ENCODE assay signal across 13 cellular contexts in the genomic region with DNA sequence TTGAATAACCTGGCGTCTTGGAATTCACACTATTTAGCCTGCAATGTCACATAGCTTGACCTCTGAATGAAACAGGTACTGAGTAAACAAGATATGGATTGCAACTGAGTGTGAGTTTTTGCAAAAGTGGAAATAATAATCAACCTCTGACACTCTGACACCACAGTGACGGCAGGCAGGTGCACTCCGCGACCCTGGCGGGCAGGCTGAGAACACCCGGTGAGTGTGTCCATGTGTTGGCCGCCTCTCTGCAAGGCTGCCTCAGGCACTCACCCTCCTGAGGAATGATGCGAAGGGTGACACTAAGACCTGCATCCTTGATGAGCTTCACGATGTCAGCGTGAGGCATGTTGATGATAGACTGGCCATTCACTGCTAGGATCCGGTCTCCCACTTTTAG.
DNase-seq lines count a peak whose midpoint lies in the region; ATAC-seq, FAIRE-seq and TF ChIP-seq lines count a peak whose summit lies in the region.
"Had no signal": no experiment of that assay in that cellular context is flagged by ENCODE, and none has a peak within 500 bp of the region (broad histone marks: within the 10 kb centered on the region; RNA-seq: fewer than 3 reads in every experiment).

No MANE protein-coding gene starts in this region.

- no peaks in the 10 kb centered on the region for H3K79me1 ChIP-seq in IMR-90 (ENCODE audit: low read depth in 1 of 2, low read length in 2 of 2)

- H2BK15ac ChIP-seq in IMR-90 (ENCODE audit: low read depth, low read length) = no peak overlapping the region

- no peaks in the 10 kb centered on the region for H4K20me1 ChIP-seq in HepG2 (ENCODE audit: insufficient read depth, low read length)
- no peaks in the 10 kb centered on the region for H4K20me1 ChIP-seq in IMR-90 (ENCODE audit: insufficient read depth, low read length)

- TF ChIP-seq POLR2A in HepG2 (IDR thresholded peaks at IDR 0.05; ENCODE audit: insufficient read depth in 1 of 2, low read depth in 2 of 2, low read length in 2 of 2) = no peak
- TF ChIP-seq POLR2A in right lobe of liver (IDR thresholded peaks at IDR 0.05) = no peak
- no peak for TF ChIP-seq POLR2A in IMR-90 (IDR thresholded peaks at IDR 0.05; ENCODE audit: low read depth, low read length)

- DNase-seq in HepG2 (ENCODE audit: low spot score) (no peak), right lobe of liver (no peak), IMR-90 (no peak), NCI-H146 treated with DMSO at 0.1 percent for 48 hours (lab: John Stamatoyannopoulos, UW; ENCODE audit: unreplicated experiment) (no peak), DMS 273 (lab: John Stamatoyannopoulos, UW; ENCODE audit: unreplicated experiment) (no peak), endodermal cell (no peak)
- DNase-seq: CD4-positive, alpha-beta T cell; DND-41; H9 had no signal

- H3K4me3 Mint-ChIP-seq in endodermal cell = no peak overlapping the region
- H3K4me3 Mint-ChIP-seq: CD4-positive, alpha-beta T cell; H9 had no signal

- peaks cover under 1% of the 10 kb centered on the region for H3K4me1 Mint-ChIP-seq in endodermal cell

- no peak overlapping the region for H3K14ac ChIP-seq in IMR-90 (replicated peaks; ENCODE audit: low read depth, low read length)

- H3K4ac ChIP-seq in IMR-90 (ENCODE audit: low read depth, low read length) = peak overlapping the region; percentile 24; the same call in 1 of the 2 replicates

- H3K36me3 Mint-ChIP-seq in endodermal cell (ENCODE audit: low read depth) = peaks cover 3% of the 10 kb centered on the region

- TF ChIP-seq CTCF in HepG2 (CRISPR knock-in tag; IDR thresholded peaks at IDR 0.05) (no peak), right lobe of liver (IDR thresholded peaks at IDR 0.05) (no peak), IMR-90 (conservative IDR thresholded peaks at IDR 0.05; ENCODE audit: low read depth, low read length) (no peak), endodermal cell (conservative IDR thresholded peaks at IDR 0.05) (no peak)

- in situ Hi-C loops in HepG2 (cut with HindIII; ENCODE audit: extremely low pct_ligation_motif_present, low pct_unique_long_range_greater_than_20kb) (no loop called here), IMR-90 (cut with MboI; ENCODE audit: low sequenced_read_pairs) (loop anchor here (25.0 kb wide), 1 partner anchor 803 kb away; no protein-coding TSS in a partner anchor)

- POLR2A ChIA-PET in HepG2 (lab: Yijun Ruan, JAX) = no interaction called here
- POLR2A ChIA-PET in IMR-90 (lab: Charles Lee; ENCODE audit: unreplicated experiment) = no interaction called here

- H3K36me3 ChIP-seq in HepG2 (replicated peaks in 1 of 2; ENCODE audit: control insufficient read depth in 1 of 2, insufficient read depth in 2 of 2, low read length in 2 of 2) (no peaks in the 10 kb centered on the region), right lobe of liver (no peaks in the 10 kb centered on the region), IMR-90 (ENCODE audit: control insufficient read depth, insufficient read depth, low read length) (no peaks in the 10 kb centered on the region), endodermal cell (ENCODE audit: control insufficient read depth, insufficient read depth, low read length) (no peaks in the 10 kb centered on the region)

- no peak overlapping the region for H2BK5ac ChIP-seq in IMR-90 (ENCODE audit: low read depth, low read length, poor library complexity, severe bottlenecking)

- no peak overlapping the region for H4K5ac ChIP-seq in IMR-90 (ENCODE audit: low read depth, low read length)

- H3K4me1 ChIP-seq in HepG2 (ENCODE audit: insufficient read depth, low read length) (peaks cover 9% of the 10 kb centered on the region), right lobe of liver (no peaks in the 10 kb centered on the region), IMR-90 (ENCODE audit: control insufficient read depth, insufficient read depth, low read length) (peaks cover 6% of the 10 kb centered on the region), endodermal cell (ENCODE audit: control insufficient read depth, insufficient read depth, low read length) (peaks cover 4% of the 10 kb centered on the region)
- H3K4me1 ChIP-seq: Caco-2 had no signal

- peaks cover 6% of the 10 kb centered on the region; the same call in 1 of the 2 replicates for H3K9me1 ChIP-seq in IMR-90 (ENCODE audit: insufficient read depth, low read length)

- H3K79me2 ChIP-seq in HepG2 (ENCODE audit: insufficient read depth, low read length) = no peaks in the 10 kb centered on the region

- CTCF ChIA-PET in HepG2 (lab: Yijun Ruan, JAX; ENCODE audit: low intra/inter-chr PET ratio, low total read pairs) = no interaction called here
- CTCF ChIA-PET in IMR-90 (lab: Yijun Ruan, JAX) = interaction anchor here (0.6 to 1.7 kb wide), 10 partner anchors 9 to 1042 kb away, joined by 3 to 10 read pairs (median 3); no protein-coding TSS in a partner anchor

- H3K4me2 ChIP-seq in HepG2 (ENCODE audit: low read depth, low read length) (no peak overlapping the region), IMR-90 (ENCODE audit: low read depth, low read length) (no peak overlapping the region)

- H2BK120ac ChIP-seq in IMR-90 (ENCODE audit: low read depth, low read length) = no peak overlapping the region

- peak overlapping the region; percentile 62 for H2AK5ac ChIP-seq in IMR-90 (ENCODE audit: low read depth, low read length)

- H3K23ac ChIP-seq in IMR-90 (ENCODE audit: low read depth, low read length) = no peak overlapping the region

- no peaks in the 10 kb centered on the region for H3K27me3 Mint-ChIP-seq in endodermal cell (ENCODE audit: insufficient read depth)

- no peaks in the 10 kb centered on the region for H3K9me3 Mint-ChIP-seq in endodermal cell
- H3K9me3 Mint-ChIP-seq: CD4-positive, alpha-beta T cell; H9 had no signal

- dilution Hi-C loops in IMR-90 (cut with HindIII; ENCODE audit: low sequenced_read_pairs, unreplicated experiment) = no loop called here

- H2BK20ac ChIP-seq in IMR-90 (ENCODE audit: low read depth, low read length) = no peak overlapping the region

- H3K27ac Mint-ChIP-seq in endodermal cell = no peak overlapping the region
- H3K27ac Mint-ChIP-seq: CD4-positive, alpha-beta T cell had no signal

- H3K27ac ChIP-seq in HepG2 (ENCODE audit: extremely low read length, insufficient read depth, low read length) = no peak overlapping the region
- H3K27ac ChIP-seq in right lobe of liver = no peak overlapping the region
- H3K27ac ChIP-seq in IMR-90 (ENCODE audit: insufficient read depth, low read length) = no peak overlapping the region
- H3K27ac ChIP-seq in endodermal cell (ENCODE audit: low read depth, low read length) = no peak overlapping the region
- H3K27ac ChIP-seq: C4-2B had no signal

- H3K27me3 ChIP-seq in HepG2 (ENCODE audit: control insufficient read depth in 1 of 2, insufficient read depth in 2 of 2, low read length in 2 of 2) (no peaks in the 10 kb centered on the region; a peak in 1 of 5 replicates), right lobe of liver (no peaks in the 10 kb centered on the region), IMR-90 (ENCODE audit: control insufficient read depth, insufficient read depth, low read length) (no peaks in the 10 kb centered on the region), endodermal cell (ENCODE audit: control insufficient read depth, insufficient read depth, low read length, poor library complexity, severe bottlenecking) (no peaks in the 10 kb centered on the region)

- no peak for TF ChIP-seq RAD21 in HepG2 (CRISPR knock-in tag; IDR thresholded peaks at IDR 0.05)
- no peak for TF ChIP-seq RAD21 in IMR-90 (IDR thresholded peaks at IDR 0.05; ENCODE audit: low read length)

- 63% methylated on average over 8 of the region's 11 CpGs for WGBS in HepG2 (ENCODE audit: low lambda C conversion rate)
- 81% methylated on average over 6 of the region's 11 CpGs for WGBS in right lobe of liver (ENCODE audit: insufficient coverage, low coverage, low lambda C conversion rate, missing lambda C conversion rate)
- 91% methylated on average over 4 of the region's 11 CpGs; no CpG with 5 or more reads in 1 of the 2 experiments for WGBS in IMR-90 (ENCODE audit: extremely low coverage in 2 of 2, insufficient read length in 1 of 2), 2 experiments
- 80 to 81% methylated on average over 11 of the region's 11 CpGs for WGBS in endodermal cell (ENCODE audit: insufficient coverage in 1 of 2, insufficient read length in 1 of 2), 2 experiments

- no peak overlapping the region for H2AK9ac ChIP-seq in IMR-90 (replicated peaks; ENCODE audit: low read depth, low read length, poor library complexity)

- no peak overlapping the region for H2AFZ ChIP-seq in HepG2 (ENCODE audit: low read length)
- no peak overlapping the region for H2AFZ ChIP-seq in IMR-90 (replicated peaks; ENCODE audit: low read length, poor library complexity)

- intact Hi-C loops in HepG2 (cut with micrococcal nuclease; ENCODE audit: unreplicated experiment) (loop anchor here (2.0 to 10.0 kb wide), 2 partner anchors 300 to 790 kb away; no protein-coding TSS in a partner anchor), right lobe of liver (cut with DNase I) (no loop called here), IMR-90 (cut with micrococcal nuclease) (loop anchor here (1.0 to 10.0 kb wide), 6 partner anchors 88 to 1040 kb away; no protein-coding TSS in a partner anchor)

- H3K9ac ChIP-seq in HepG2 (ENCODE audit: insufficient read depth, low read depth, low read length) = no peak overlapping the region
- no peak overlapping the region for H3K9ac ChIP-seq in IMR-90 (ENCODE audit: low read depth, low read length)
- no peak overlapping the region for H3K9ac ChIP-seq in endodermal cell (ENCODE audit: extremely low read depth, low read length, poor library complexity, severe bottlenecking)

- TF ChIP-seq EP300 in HepG2 (IDR thresholded peaks at IDR 0.05; ENCODE audit: low read depth in 2 of 2, low read length in 2 of 2) = no peak
- TF ChIP-seq EP300 in HepG2 (CRISPR knock-in tag; IDR thresholded peaks at IDR 0.05; ENCODE audit: borderline replicate concordance) = no peak

- BruUV-seq in HepG2 (replicated peaks; lab: Mats Ljungman, UMichigan) = no TSS peak
- BruUV-seq in IMR-90 (replicated peaks; lab: Mats Ljungman, UMichigan) = no TSS peak

- H3K4me3 ChIP-seq in HepG2 (replicated peaks in 1 of 3; ENCODE audit: insufficient read depth in 1 of 3, low read depth in 2 of 3, low read length in 3 of 3) (no peak overlapping the region), right lobe of liver (no peak overlapping the region), IMR-90 (ENCODE audit: insufficient read depth, low read depth, low read length) (no peak overlapping the region), endodermal cell (ENCODE audit: low read length) (no peak overlapping the region)
- H3K4me3 ChIP-seq: GM12878 had no signal

- H4K91ac ChIP-seq in IMR-90 (ENCODE audit: insufficient read depth, low read depth, low read length) = no peak overlapping the region

- ATAC-seq in HepG2 = peak; percentile 37; the same call in 1 of the 3 replicates
- ATAC-seq in right lobe of liver = no peak
- ATAC-seq in IMR-90 (ENCODE audit: low read depth) = no peak

- FAIRE-seq in HepG2 (lab: Jason Lieb, UNC) (no peak), islet of Langerhans (lab: Jason Lieb, UNC) (peak; percentile 17)
- FAIRE-seq: GM12878 had no signal

- H3K56ac ChIP-seq in IMR-90 (ENCODE audit: extremely low read depth, insufficient read depth, low read length) = no peak overlapping the region

- no peak overlapping the region for H4K8ac ChIP-seq in IMR-90 (ENCODE audit: low read depth in 2 of 2, low read length in 2 of 2)

- no peak overlapping the region for H3K18ac ChIP-seq in IMR-90 (ENCODE audit: low read depth, low read length)

- H3K9me3 ChIP-seq in HepG2 (ENCODE audit: low read length) (no peaks in the 10 kb centered on the region), right lobe of liver (no peaks in the 10 kb centered on the region), IMR-90 (ENCODE audit: control insufficient read depth, insufficient read depth, low read length) (no peaks in the 10 kb centered on the region), endodermal cell (ENCODE audit: control insufficient read depth, low read length) (no peaks in the 10 kb centered on the region)
- H3K9me3 ChIP-seq: Caco-2 had no signal

Comparison
In these comparisons a context has a peak if more than half of its experiments do, and no peak if none do; other contexts are left out.
1. intact Hi-C loops: an anchor here in HepG2 (2.0 to 10.0 kb wide) and IMR-90 (1.0 to 10.0 kb wide); none called in right lobe of liver.